ENCODE assay signal across 9 cellular contexts in genomic region chr5:59562756-59563389, GRCh38.
DNase-seq lines count a peak whose midpoint lies in the region; ATAC-seq and TF ChIP-seq lines count a peak whose summit lies in the region.
"Had no signal": no experiment of that assay in that cellular context is flagged by ENCODE, and none has a peak within 500 bp of the region (broad histone marks: within the 10 kb centered on the region; RNA-seq: fewer than 3 reads in every experiment).

No MANE protein-coding gene starts in this region.

- no peaks in the 10 kb centered on the region for H3K79me2 ChIP-seq in MM.1S (ENCODE audit: low read length)

- no peaks in the 10 kb centered on the region for H3K36me3 Mint-ChIP-seq in effector memory CD8-positive, alpha-beta T cell (ENCODE audit: insufficient read depth)

- peaks cover 0 to 2% of the 10 kb centered on the region in 2 donors for H3K9me3 Mint-ChIP-seq in effector memory CD8-positive, alpha-beta T cell

- no peaks in the 10 kb centered on the region for H3K9me3 ChIP-seq in MM.1S (replicated peaks; ENCODE audit: insufficient read depth, low read length)
- H3K9me3 ChIP-seq: breast epithelium had no signal

- peak overlapping the region; percentile 61 for H3K4me2 ChIP-seq in MM.1S (ENCODE audit: low read depth, low read length)

- H3K36me3 ChIP-seq in MM.1S (replicated peaks; ENCODE audit: insufficient read depth, low read length): no peaks in the 10 kb centered on the region
- H3K36me3 ChIP-seq: breast epithelium had no signal

- no peak overlapping the region for H3K4me3 Mint-ChIP-seq in effector memory CD8-positive, alpha-beta T cell

- no peaks in the 10 kb centered on the region for H3K4me1 Mint-ChIP-seq in effector memory CD8-positive, alpha-beta T cell (ENCODE audit: low read depth in 2 of 2)

- peak overlapping the region; percentile 78 for H3K9ac ChIP-seq in MM.1S (ENCODE audit: low read length)

- no peaks in the 10 kb centered on the region for H4K20me1 ChIP-seq in MM.1S (ENCODE audit: insufficient read depth, low read length)

- no peaks in the 10 kb centered on the region for H3K27me3 ChIP-seq in MM.1S (replicated peaks; ENCODE audit: insufficient read depth, low read length)
- H3K27me3 ChIP-seq: breast epithelium had no signal

- H3K9me2 ChIP-seq in MM.1S (replicated peaks; ENCODE audit: insufficient read depth, low read length): no peaks in the 10 kb centered on the region

- H2AFZ ChIP-seq in MM.1S (ENCODE audit: low read length): no peak overlapping the region

- peak overlapping the region; percentile 34; the same call in 1 of the 2 replicates for H3K4me3 ChIP-seq in MM.1S (ENCODE audit: low read length)
- H3K4me3 ChIP-seq: breast epithelium had no signal

- H3K27ac Mint-ChIP-seq in effector memory CD8-positive, alpha-beta T cell: no peak overlapping the region

- H3K4me1 ChIP-seq in MM.1S (ENCODE audit: low read length): peaks cover 75% of the 10 kb centered on the region
- H3K4me1 ChIP-seq: breast epithelium had no signal

- TF ChIP-seq CTCF in MM.1S (IDR thresholded peaks at IDR 0.05; ENCODE audit: low read length): no peak

- ATAC-seq in Right ventricle myocardium superior (ENCODE audit: poor library complexity): no peak
- ATAC-seq in left cardiac atrium: no peak
- peak; percentile 88 for ATAC-seq in HG02610 (IDR thresholded peaks at IDR 0.05; ENCODE audit: unreplicated experiment)
- ATAC-seq in effector memory CD8-positive, alpha-beta T cell (replicated peaks): peak; percentile 86

- intact Hi-C loops in Right ventricle myocardium superior (cut with DNase I): no loop called here
- intact Hi-C loops in left cardiac atrium (cut with DNase I): no loop called here

- peak; percentile 38 for DNase-seq in Right ventricle myocardium superior
- DNase-seq in left cardiac atrium: no peak
- DNase-seq in MM.1S: peak; percentile 95
- peak in 2 of 3 experiments; percentile 1 to 5 for DNase-seq in effector memory CD8-positive, alpha-beta T cell
- DNase-seq in renal cortical epithelial cell (ENCODE audit: low read depth): peak; percentile 96
- DNase-seq in stimulated activated naive CD4-positive, alpha-beta T cell treated with Interleukin-2 at 50 U/mL for 16 hours (lab: John Stamatoyannopoulos, UW): no peak
- DNase-seq in OCI-M2 (lab: John Stamatoyannopoulos, UW; ENCODE audit: unreplicated experiment): no peak

- no peaks in the 10 kb centered on the region for H3K27me3 Mint-ChIP-seq in effector memory CD8-positive, alpha-beta T cell

- peak overlapping the region; percentile 98 for H3K27ac ChIP-seq in MM.1S (ENCODE audit: low read length)
- H3K27ac ChIP-seq: breast epithelium had no signal

- peaks cover 29% of the 10 kb centered on the region for H3F3A ChIP-seq in MM.1S (ENCODE audit: insufficient read depth, low read length)

Comparison
In these comparisons a context has a peak if more than half of its experiments do, and no peak if none do; other contexts are left out.
1. DNase-seq: peak in Right ventricle myocardium superior (single experiment), MM.1S (single experiment), effector memory CD8-positive, alpha-beta T cell (2 of 3) and renal cortical epithelial cell (single experiment); none in left cardiac atrium (single experiment), stimulated activated naive CD4-positive, alpha-beta T cell treated with Interleukin-2 at 50 U/mL for 16 hours (single experiment) and OCI-M2 (single experiment).
2. ATAC-seq: peak in HG02610 (single experiment) and effector memory CD8-positive, alpha-beta T cell (single experiment); none in Right ventricle myocardium superior (single experiment) and left cardiac atrium (0 of 2).